In the genomic region with DNA sequence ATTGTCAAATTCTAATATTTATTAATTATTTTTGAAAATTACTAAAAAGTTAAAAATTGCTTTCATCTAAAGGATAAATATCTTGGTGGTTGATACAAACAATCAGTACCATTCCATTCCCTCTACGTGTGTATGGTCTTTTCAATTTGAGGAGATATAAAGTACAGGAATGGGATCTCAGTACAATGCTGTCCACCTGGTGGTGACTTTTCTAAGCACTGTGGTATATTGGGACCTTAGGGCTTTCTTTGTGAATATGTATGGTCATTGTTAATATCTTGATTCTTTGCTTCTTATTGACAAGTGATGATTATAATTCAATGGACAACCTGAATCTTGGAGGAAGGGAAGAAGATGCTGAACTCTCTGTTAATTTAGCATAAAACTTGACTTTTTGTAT, we compare ENCODE assay signal across 12 cellular contexts.
DNase-seq lines count a peak whose midpoint lies in the region; ATAC-seq, FAIRE-seq and TF ChIP-seq lines count a peak whose summit lies in the region.
"Had no signal": no experiment of that assay in that cellular context is flagged by ENCODE, and none has a peak within 500 bp of the region (broad histone marks: within the 10 kb centered on the region; RNA-seq: fewer than 3 reads in every experiment).

No MANE protein-coding gene starts in this region.

- peak; percentile 30; the same call in 1 of the 2 replicates for TF ChIP-seq RAD21 in HCT116 (IDR thresholded peaks at IDR 0.05; ENCODE audit: low read depth)

- no peaks in the 10 kb centered on the region for H3K9me2 ChIP-seq in HCT116 (ENCODE audit: insufficient read depth)

- ATAC-seq in HCT116 (peak; percentile 81), HG02623 (IDR thresholded peaks at IDR 0.05; ENCODE audit: unreplicated experiment) (no peak)

- H3K4me3 ChIP-seq in HCT116 (replicated peaks in 1 of 2; ENCODE audit: low read depth in 1 of 2, low read length in 2 of 2) (no peak overlapping the region), astrocyte of the cerebellum (ENCODE audit: low read depth, low read length) (no peak overlapping the region), kidney (ENCODE audit: low read length in 2 of 2) (no peak overlapping the region)

- TF ChIP-seq CTCF in HCT116 (IDR thresholded peaks at IDR 0.05 in 2 of 3, conservative IDR thresholded peaks at IDR 0.05 in 1 of 3; ENCODE audit: borderline replicate concordance in 1 of 3, insufficient read depth in 1 of 3, low read depth in 2 of 3, low read length in 2 of 3): peak in 2 of 3 experiments; percentile 50 to 52; a peak in 3 of 6 replicates
- TF ChIP-seq CTCF in astrocyte of the cerebellum (IDR thresholded peaks at IDR 0.05; ENCODE audit: low read depth, low read length, missing control alignments): peak; percentile 26
- TF ChIP-seq CTCF in kidney (IDR thresholded peaks at IDR 0.05; ENCODE audit: borderline replicate concordance, extremely low read depth, insufficient read depth): peak; percentile 5

- H3K9me3 ChIP-seq in HCT116 (ENCODE audit: control insufficient read depth in 1 of 2, insufficient read depth in 1 of 2, low read depth in 1 of 2, low read length in 2 of 2) (no peaks in the 10 kb centered on the region), kidney (ENCODE audit: control insufficient read depth in 1 of 2, low read length in 2 of 2) (no peaks in the 10 kb centered on the region)

- RAD21 ChIA-PET in HCT116 (lab: Charles Lee; ENCODE audit: low non-redundant PET in 1 of 2, low total read pairs in 2 of 2, uncharacterized antibody in 2 of 2, unreplicated experiment in 2 of 2): no interaction called here

- no peak for FAIRE-seq in kidney (lab: Jason Lieb, UNC)

- H3K36me3 ChIP-seq in HCT116 (ENCODE audit: control insufficient read depth in 1 of 2, insufficient read depth in 2 of 2, low read length in 2 of 2) (no peaks in the 10 kb centered on the region), kidney (ENCODE audit: control insufficient read depth in 1 of 2, insufficient read depth in 2 of 2, low read length in 2 of 2) (peaks cover 0 to 5% of the 10 kb centered on the region in 2 donors)

- H3K4me1 ChIP-seq in HCT116 (ENCODE audit: control insufficient read depth in 1 of 2, insufficient read depth in 2 of 2, low read length in 2 of 2): no peaks in the 10 kb centered on the region
- H3K4me1 ChIP-seq in kidney (ENCODE audit: control insufficient read depth in 1 of 2, insufficient read depth in 1 of 2, low read depth in 1 of 2, low read length in 2 of 2): no peaks in the 10 kb centered on the region

- no peak overlapping the region for H3K27ac ChIP-seq in HCT116 (ENCODE audit: low read depth, low read length)
- H3K27ac ChIP-seq in kidney (ENCODE audit: low read depth in 2 of 2, low read length in 2 of 2): no peak overlapping the region

- POLR2A ChIA-PET in HCT116 (lab: Charles Lee): no interaction called here

- intact Hi-C loops in HCT116 (cut with micrococcal nuclease) (no loop called here), kidney (cut with DNase I) (no loop called here)

- H3K9ac ChIP-seq in HCT116 (ENCODE audit: low read length) (no peak overlapping the region), kidney (ENCODE audit: low read length in 2 of 2) (no peak overlapping the region)

- DNase-seq in ACHN: peak; percentile 44
- DNase-seq in HCT116 (ENCODE audit: low read depth, low spot score): peak; percentile 12
- DNase-seq in astrocyte of the cerebellum (ENCODE audit: low read depth): no peak
- DNase-seq in kidney: no peak
- no peak for DNase-seq in NCI-H2196 (lab: John Stamatoyannopoulos, UW; ENCODE audit: unreplicated experiment)
- no peak for DNase-seq in activated effector memory CD4-positive, alpha-beta T cell treated with Interleukin-2 at 50 U/mL for 16 hours
- DNase-seq in GDM1 (lab: John Stamatoyannopoulos, UW): no peak
- DNase-seq: CD4-positive, alpha-beta memory T cell; naive B cell; NCI-H1436; Right ventricle myocardium superior had no signal

- in situ Hi-C loops in ACHN (cut with HindIII; ENCODE audit: low pct_ligation_motif_present, low pct_unique_long_range_greater_than_20kb, low sequenced_read_pairs) (no loop called here), astrocyte of the cerebellum (cut with HindIII; ENCODE audit: low sequenced_read_pairs) (no loop called here)

- no peaks in the 10 kb centered on the region for H3K27me3 ChIP-seq in HCT116 (ENCODE audit: insufficient read depth, low read length)

- H3K4me2 ChIP-seq in HCT116 (ENCODE audit: low read length): no peak overlapping the region

- H2AFZ ChIP-seq in HCT116 (ENCODE audit: low read depth, low read length, poor library complexity, severe bottlenecking): no peak overlapping the region

- H3K79me2 ChIP-seq in HCT116 (ENCODE audit: insufficient read depth, low read length): no peaks in the 10 kb centered on the region

- no peak for TF ChIP-seq POLR2A in HCT116 (IDR thresholded peaks at IDR 0.05; ENCODE audit: borderline replicate concordance, extremely low read depth, insufficient read depth, insufficient read length)

- CTCF ChIA-PET in HCT116 (lab: Charles Lee): no interaction called here

- BruUV-seq in HCT116 (replicated peaks; lab: Mats Ljungman, UMichigan): no TSS peak

- H4K20me1 ChIP-seq in HCT116 (ENCODE audit: insufficient read depth): no peaks in the 10 kb centered on the region

TF ChIP-seq in HCT116, 20 proteins besides CTCF, POLR2A, EP300 and RAD21:
- TF ChIP-seq CBX3 (IDR thresholded peaks at IDR 0.05; ENCODE audit: low read depth) (no peak), SP1 (IDR thresholded peaks at IDR 0.05; ENCODE audit: low read depth) (no peak)
- TF ChIP-seq, protein P1, sequence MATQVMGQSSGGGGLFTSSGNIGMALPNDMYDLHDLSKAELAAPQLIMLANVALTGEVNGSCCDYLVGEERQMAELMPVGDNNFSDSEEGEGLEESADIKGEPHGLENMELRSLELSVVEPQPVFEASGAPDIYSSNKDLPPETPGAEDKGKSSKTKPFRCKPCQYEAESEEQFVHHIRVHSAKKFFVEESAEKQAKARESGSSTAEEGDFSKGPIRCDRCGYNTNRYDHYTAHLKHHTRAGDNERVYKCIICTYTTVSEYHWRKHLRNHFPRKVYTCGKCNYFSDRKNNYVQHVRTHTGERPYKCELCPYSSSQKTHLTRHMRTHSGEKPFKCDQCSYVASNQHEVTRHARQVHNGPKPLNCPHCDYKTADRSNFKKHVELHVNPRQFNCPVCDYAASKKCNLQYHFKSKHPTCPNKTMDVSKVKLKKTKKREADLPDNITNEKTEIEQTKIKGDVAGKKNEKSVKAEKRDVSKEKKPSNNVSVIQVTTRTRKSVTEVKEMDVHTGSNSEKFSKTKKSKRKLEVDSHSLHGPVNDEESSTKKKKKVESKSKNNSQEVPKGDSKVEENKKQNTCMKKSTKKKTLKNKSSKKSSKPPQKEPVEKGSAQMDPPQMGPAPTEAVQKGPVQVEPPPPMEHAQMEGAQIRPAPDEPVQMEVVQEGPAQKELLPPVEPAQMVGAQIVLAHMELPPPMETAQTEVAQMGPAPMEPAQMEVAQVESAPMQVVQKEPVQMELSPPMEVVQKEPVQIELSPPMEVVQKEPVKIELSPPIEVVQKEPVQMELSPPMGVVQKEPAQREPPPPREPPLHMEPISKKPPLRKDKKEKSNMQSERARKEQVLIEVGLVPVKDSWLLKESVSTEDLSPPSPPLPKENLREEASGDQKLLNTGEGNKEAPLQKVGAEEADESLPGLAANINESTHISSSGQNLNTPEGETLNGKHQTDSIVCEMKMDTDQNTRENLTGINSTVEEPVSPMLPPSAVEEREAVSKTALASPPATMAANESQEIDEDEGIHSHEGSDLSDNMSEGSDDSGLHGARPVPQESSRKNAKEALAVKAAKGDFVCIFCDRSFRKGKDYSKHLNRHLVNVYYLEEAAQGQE (IDR thresholded peaks at IDR 0.05; ENCODE audit: low read depth): no peak
- TF ChIP-seq, protein P2, sequence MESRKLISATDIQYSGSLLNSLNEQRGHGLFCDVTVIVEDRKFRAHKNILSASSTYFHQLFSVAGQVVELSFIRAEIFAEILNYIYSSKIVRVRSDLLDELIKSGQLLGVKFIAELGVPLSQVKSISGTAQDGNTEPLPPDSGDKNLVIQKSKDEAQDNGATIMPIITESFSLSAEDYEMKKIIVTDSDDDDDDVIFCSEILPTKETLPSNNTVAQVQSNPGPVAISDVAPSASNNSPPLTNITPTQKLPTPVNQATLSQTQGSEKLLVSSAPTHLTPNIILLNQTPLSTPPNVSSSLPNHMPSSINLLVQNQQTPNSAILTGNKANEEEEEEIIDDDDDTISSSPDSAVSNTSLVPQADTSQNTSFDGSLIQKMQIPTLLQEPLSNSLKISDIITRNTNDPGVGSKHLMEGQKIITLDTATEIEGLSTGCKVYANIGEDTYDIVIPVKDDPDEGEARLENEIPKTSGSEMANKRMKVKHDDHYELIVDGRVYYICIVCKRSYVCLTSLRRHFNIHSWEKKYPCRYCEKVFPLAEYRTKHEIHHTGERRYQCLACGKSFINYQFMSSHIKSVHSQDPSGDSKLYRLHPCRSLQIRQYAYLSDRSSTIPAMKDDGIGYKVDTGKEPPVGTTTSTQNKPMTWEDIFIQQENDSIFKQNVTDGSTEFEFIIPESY (IDR thresholded peaks at IDR 0.05; ENCODE audit: extremely low read depth, insufficient replicate concordance, low read length): no peak

Comparison
In these comparisons a context has a peak if more than half of its experiments do, and no peak if none do; other contexts are left out.
1. DNase-seq: peak in ACHN (single experiment) and HCT116 (single experiment); none in astrocyte of the cerebellum (single experiment), kidney (single experiment), NCI-H2196 (single experiment), activated effector memory CD4-positive, alpha-beta T cell treated with Interleukin-2 at 50 U/mL for 16 hours (single experiment) and GDM1 (single experiment).
2. Peak in every context shown above with its lines, with median percentiles within 50 percentile points of each other: CTCF ChIP-seq.